1 cellular context compared by ENCODE assay signal in genomic region chr2:239093956-239094355, GRCh38.
TF ChIP-seq lines count a peak whose summit lies in the region.

No MANE protein-coding gene starts in this region.

TF ChIP-seq in GM23338, 12 proteins besides CTCF, POLR2A, EP300 and RAD21 (continued from another document):
- no peak for TF ChIP-seq POLR2AphosphoS5 (IDR thresholded peaks at IDR 0.05; ENCODE audit: low read depth)
- TF ChIP-seq, protein P1, sequence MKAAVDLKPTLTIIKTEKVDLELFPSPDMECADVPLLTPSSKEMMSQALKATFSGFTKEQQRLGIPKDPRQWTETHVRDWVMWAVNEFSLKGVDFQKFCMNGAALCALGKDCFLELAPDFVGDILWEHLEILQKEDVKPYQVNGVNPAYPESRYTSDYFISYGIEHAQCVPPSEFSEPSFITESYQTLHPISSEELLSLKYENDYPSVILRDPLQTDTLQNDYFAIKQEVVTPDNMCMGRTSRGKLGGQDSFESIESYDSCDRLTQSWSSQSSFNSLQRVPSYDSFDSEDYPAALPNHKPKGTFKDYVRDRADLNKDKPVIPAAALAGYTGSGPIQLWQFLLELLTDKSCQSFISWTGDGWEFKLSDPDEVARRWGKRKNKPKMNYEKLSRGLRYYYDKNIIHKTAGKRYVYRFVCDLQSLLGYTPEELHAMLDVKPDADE (IDR thresholded peaks at IDR 0.05) = no peak
